Comparison of ENCODE assay signal across 1 cellular context in the genomic region with DNA sequence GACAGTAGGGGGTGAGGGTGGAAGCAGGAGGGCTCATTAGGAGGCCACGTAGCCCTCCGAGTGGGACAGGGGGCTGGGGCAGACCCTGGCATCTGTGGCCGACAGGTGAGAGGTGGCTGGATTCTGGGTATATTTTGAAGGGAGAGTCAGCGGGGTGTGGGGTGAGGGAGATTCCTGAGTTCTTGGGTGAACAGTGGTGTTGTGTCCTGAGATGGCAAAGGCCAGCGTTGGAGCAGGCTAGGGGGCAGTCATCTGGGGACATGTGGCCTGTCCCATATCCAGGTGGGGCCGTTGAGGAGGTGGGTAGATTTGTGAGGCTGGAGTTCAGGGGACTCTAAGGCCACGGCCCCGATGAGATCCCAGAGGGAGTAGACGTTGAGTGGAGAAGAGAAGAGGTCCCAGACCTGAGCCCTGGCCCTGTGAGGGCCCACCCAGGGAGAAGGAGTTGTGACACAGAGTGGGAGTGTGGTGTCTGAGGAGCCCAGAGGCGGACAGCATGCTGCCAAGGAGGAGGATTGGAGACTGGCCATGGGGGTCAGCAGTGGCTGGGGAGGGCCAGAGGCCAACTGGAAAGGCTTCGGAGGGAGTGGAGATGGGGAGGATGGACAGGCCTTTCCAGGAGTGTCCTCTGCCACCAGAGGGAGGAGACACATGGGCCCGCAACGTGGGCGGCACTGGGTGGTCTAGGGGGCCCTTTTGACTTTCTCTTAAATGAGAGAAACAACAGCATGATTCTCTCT.
TF ChIP-seq lines count a peak whose summit lies in the region.

No MANE protein-coding gene starts in this region.

TF ChIP-seq in GM23338, 12 proteins besides CTCF, POLR2A, EP300 and RAD21:
- TF ChIP-seq EZH2 (IDR thresholded peaks at IDR 0.05; ENCODE audit: low read depth, unreplicated experiment) (no peak), POLR2AphosphoS5 (IDR thresholded peaks at IDR 0.05; ENCODE audit: low read depth) (no peak), ZNF331 (CRISPR knock-in tag; IDR thresholded peaks at IDR 0.05; ENCODE audit: low read depth) (no peak), CREB1 (CRISPR knock-in tag; IDR thresholded peaks at IDR 0.05; ENCODE audit: low read depth) (no peak), NANOG (IDR thresholded peaks at IDR 0.05; ENCODE audit: borderline replicate concordance) (no peak), ZNF114 (CRISPR knock-in tag; IDR thresholded peaks at IDR 0.05) (no peak), STAT1 (IDR thresholded peaks at IDR 0.05; ENCODE audit: unreplicated experiment) (no peak)
- TF ChIP-seq, protein P1, sequence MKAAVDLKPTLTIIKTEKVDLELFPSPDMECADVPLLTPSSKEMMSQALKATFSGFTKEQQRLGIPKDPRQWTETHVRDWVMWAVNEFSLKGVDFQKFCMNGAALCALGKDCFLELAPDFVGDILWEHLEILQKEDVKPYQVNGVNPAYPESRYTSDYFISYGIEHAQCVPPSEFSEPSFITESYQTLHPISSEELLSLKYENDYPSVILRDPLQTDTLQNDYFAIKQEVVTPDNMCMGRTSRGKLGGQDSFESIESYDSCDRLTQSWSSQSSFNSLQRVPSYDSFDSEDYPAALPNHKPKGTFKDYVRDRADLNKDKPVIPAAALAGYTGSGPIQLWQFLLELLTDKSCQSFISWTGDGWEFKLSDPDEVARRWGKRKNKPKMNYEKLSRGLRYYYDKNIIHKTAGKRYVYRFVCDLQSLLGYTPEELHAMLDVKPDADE (IDR thresholded peaks at IDR 0.05), result no peak
TF ChIP-seq in GM23338: peak in this region for 0.
